ENCODE assay signal across 29 cellular contexts in genomic region chr12:42109031-42109430, GRCh38.
"Had no signal": no experiment of that assay in that cellular context is flagged by ENCODE, and none has a peak within 500 bp of the region (broad histone marks: within the 10 kb centered on the region; RNA-seq: fewer than 3 reads in every experiment).

No MANE protein-coding gene starts in this region.

- FAIRE-seq: urothelium cell line had no signal

- H3K4me1 ChIP-seq: stomach, suprapubic skin, testis, thyroid gland, tibial artery, tibial nerve, upper lobe of left lung, upper lobe of right lung, uterus, vagina had no signal

- H3K27ac Mint-ChIP-seq: stimulated activated effector memory CD8-positive, alpha-beta T cell treated with anti-CD3 and anti-CD28 coated beads, Interleukin-12 subunit alpha, Interleukin-12 subunit beta, amount 100 ng/mL, for 72 hours; stimulated activated memory B cell treated with anti-CD40 and anti-IgM and Interleukin-4, amounts not matched to agents 10 μg/mL and 1 μg/mL and 100 μg/mL, for 72 hours; stimulated activated naive B cell treated with anti-CD40 and anti-IgM and Interleukin-4, amounts not matched to agents 10 μg/mL and 1 μg/mL and 100 μg/mL, for 72 hours; stimulated activated naive CD8-positive, alpha-beta T cell treated with anti-CD3 and anti-CD28 coated beads, Interleukin-15, amount 100 ng/mL, for 72 hours; stimulated activated naive CD8-positive, alpha-beta T cell treated with anti-CD3 and anti-CD28 coated beads, Interleukin-15, Interleukin-2, amounts not matched to agents 100 ng/mL and 50 ng/mL, for 24 hours; type B pancreatic cell had no signal

- H3K27ac ChIP-seq: stomach, suprapubic skin, testis, thoracic aorta, thyroid gland, tibial artery, tibial nerve, transverse colon, upper lobe of left lung, upper lobe of right lung, uterus, vagina had no signal

- H3K27me3 Mint-ChIP-seq: stimulated activated memory B cell treated with anti-CD40 and anti-IgM and Interleukin-4, amounts not matched to agents 10 μg/mL and 1 μg/mL and 100 μg/mL, for 72 hours; stimulated activated naive B cell treated with anti-CD40 and anti-IgM and Interleukin-4, amounts not matched to agents 10 μg/mL and 1 μg/mL and 100 μg/mL, for 72 hours; stimulated activated naive CD8-positive, alpha-beta T cell treated with anti-CD3 and anti-CD28 coated beads, Interleukin-15, amount 100 ng/mL, for 72 hours; stimulated activated naive CD8-positive, alpha-beta T cell treated with anti-CD3 and anti-CD28 coated beads, Interleukin-15, Interleukin-2, amounts not matched to agents 100 ng/mL and 50 ng/mL, for 24 hours; type B pancreatic cell had no signal

- H3K9me3 ChIP-seq: testis, thoracic aorta, thyroid gland, transverse colon, upper lobe of left lung, upper lobe of right lung, uterus, vagina had no signal

- H3K4me3 ChIP-seq: stomach, suprapubic skin, testis, thoracic aorta, thyroid gland, tibial artery, tibial nerve, transverse colon, upper lobe of left lung, upper lobe of right lung, uterus, vagina had no signal

- H3K4me1 Mint-ChIP-seq: stimulated activated effector memory CD8-positive, alpha-beta T cell treated with anti-CD3 and anti-CD28 coated beads, Interleukin-12 subunit alpha, Interleukin-12 subunit beta, amount 100 ng/mL, for 72 hours; stimulated activated naive CD8-positive, alpha-beta T cell treated with anti-CD3 and anti-CD28 coated beads, Interleukin-15, amount 100 ng/mL, for 72 hours had no signal

- H3K4me3 Mint-ChIP-seq: stimulated activated effector memory CD8-positive, alpha-beta T cell treated with anti-CD3 and anti-CD28 coated beads, Interleukin-12 subunit alpha, Interleukin-12 subunit beta, amount 100 ng/mL, for 72 hours; stimulated activated memory B cell treated with anti-CD40 and anti-IgM and Interleukin-4, amounts not matched to agents 10 μg/mL and 1 μg/mL and 100 μg/mL, for 72 hours; stimulated activated naive B cell treated with anti-CD40 and anti-IgM and Interleukin-4, amounts not matched to agents 10 μg/mL and 1 μg/mL and 100 μg/mL, for 72 hours; stimulated activated naive CD8-positive, alpha-beta T cell treated with anti-CD3 and anti-CD28 coated beads, Interleukin-15, amount 100 ng/mL, for 72 hours; stimulated activated naive CD8-positive, alpha-beta T cell treated with anti-CD3 and anti-CD28 coated beads, Interleukin-15, Interleukin-2, amounts not matched to agents 100 ng/mL and 50 ng/mL, for 24 hours; type B pancreatic cell had no signal

- ATAC-seq: stimulated activated effector memory CD8-positive, alpha-beta T cell treated with anti-CD3 and anti-CD28 coated beads, Interleukin-12 subunit alpha, Interleukin-12 subunit beta, amount 100 ng/mL, for 72 hours; stimulated activated memory B cell treated with anti-CD40 and anti-IgM and Interleukin-4, amounts not matched to agents 10 μg/mL and 1 μg/mL and 100 μg/mL, for 72 hours; stimulated activated naive B cell treated with anti-CD40 and anti-IgM and Interleukin-4, amounts not matched to agents 10 μg/mL and 1 μg/mL and 100 μg/mL, for 72 hours; stimulated activated naive CD8-positive, alpha-beta T cell treated with anti-CD3 and anti-CD28 coated beads, Interleukin-15, amount 100 ng/mL, for 72 hours; stimulated activated naive CD8-positive, alpha-beta T cell treated with anti-CD3 and anti-CD28 coated beads, Interleukin-15, Interleukin-2, amounts not matched to agents 100 U/mL and 50 U/mL, for 24 hours; upper lobe of right lung had no signal

- H3K27me3 ChIP-seq: stomach, suprapubic skin, testis, thyroid gland, tibial artery, tibial nerve, transverse colon, upper lobe of left lung, upper lobe of right lung, uterus, vagina had no signal

- DNase-seq: stimulated activated CD4-positive, alpha-beta T cell treated with anti-CD3 and anti-CD28 coated beads, Interleukin-2, amount 100 ng/mL, for 48 hours; stimulated activated CD4-positive, alpha-beta T cell treated with anti-CD3 and anti-CD28 coated beads, Interleukin-4, amount 100 ng/mL, for 1 hour; stimulated activated CD4-positive, alpha-beta T cell treated with anti-CD3 and anti-CD28 coated beads, Interleukin-4, amount 100 ng/mL, for 24 hours; stimulated activated CD4-positive, alpha-beta T cell treated with anti-CD3 and anti-CD28 coated beads, Interleukin-4, amount 100 ng/mL, for 4 hours; stimulated activated CD8-positive, alpha-beta memory T cell treated with anti-CD3 and anti-CD28 coated beads, Interleukin-4, amount 100 ng/mL, for 48 hours; stimulated activated naive B cell treated with anti-CD40 and anti-IgM and Interleukin-4, amounts not matched to agents 10 μg/mL and 1 μg/mL and 100 μg/mL, for 72 hours; stimulated activated naive CD4-positive, alpha-beta T cell; stimulated activated naive CD4-positive, alpha-beta T cell treated with Interleukin-2 at 50 U/mL for 16 hours; stimulated activated naive CD8-positive, alpha-beta T cell treated with anti-CD3 and anti-CD28 coated beads, Interleukin-15, amount 100 ng/mL, for 72 hours; stimulated activated naive CD8-positive, alpha-beta T cell treated with anti-CD3 and anti-CD28 coated beads, Interleukin-15, Interleukin-2, amounts not matched to agents 100 U/mL and 50 U/mL, for 24 hours; stomach; substantia nigra; testis; thyroid gland; tibial artery; transverse colon; trophoblast cell; upper lobe of left lung; upper lobe of right lung; uterus had no signal

- H3K36me3 ChIP-seq: thoracic aorta, thyroid gland, upper lobe of left lung, upper lobe of right lung, uterus had no signal
